8 cellular contexts compared by ENCODE assay signal in the genomic region with DNA sequence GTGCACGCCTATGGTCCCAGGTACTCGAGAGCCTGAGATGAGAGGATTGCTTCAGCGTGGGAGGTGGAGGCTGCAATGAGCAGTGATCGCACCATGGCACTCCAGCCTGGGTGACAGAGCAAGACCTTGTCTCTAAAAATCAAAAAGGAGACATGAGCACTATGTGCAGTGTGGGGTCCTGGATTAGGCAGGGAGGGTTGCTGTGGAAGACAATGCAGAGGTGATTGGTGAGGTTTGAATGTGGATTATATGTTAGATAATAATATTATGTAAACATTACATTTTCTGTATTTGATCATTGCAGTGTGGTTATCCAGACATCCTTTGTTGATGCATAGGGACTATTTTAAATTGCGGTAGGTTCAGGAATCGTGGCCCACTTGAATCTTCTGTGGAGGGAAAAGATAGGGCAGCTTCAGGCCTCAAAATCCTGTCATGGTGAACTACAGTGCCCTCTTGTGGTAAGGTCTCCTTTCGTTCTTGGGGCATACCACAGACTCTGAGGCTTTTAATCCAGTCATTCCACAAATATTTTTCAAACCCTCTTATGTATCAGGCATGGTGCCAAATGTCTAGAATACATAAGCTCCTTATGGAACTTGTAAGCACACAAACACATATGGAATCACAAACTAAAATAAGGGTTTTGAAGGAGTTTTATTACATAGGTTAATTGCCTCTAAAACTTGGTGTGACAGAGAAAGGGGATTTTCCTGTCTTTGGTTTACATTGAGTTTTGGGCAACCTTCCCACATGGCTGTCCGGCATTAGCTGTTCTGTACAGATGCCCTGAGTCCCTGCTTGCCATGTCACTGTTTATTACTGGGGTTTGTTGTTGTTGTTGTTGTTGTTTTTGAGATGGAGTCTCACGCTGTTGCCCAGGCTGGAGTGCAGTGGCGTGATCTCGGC. TPM values are rescaled to one million over a fixed set of nuclear protein-coding genes. Genes with fewer than 3 reads are reported as not detected.
DNase-seq lines count a peak whose midpoint lies in the region; ATAC-seq, FAIRE-seq and TF ChIP-seq lines count a peak whose summit lies in the region.

No MANE protein-coding gene starts in this region.

- no peak for TF ChIP-seq POLR2A in GM12878 (IDR thresholded peaks at IDR 0.05; ENCODE audit: low read depth, low read length)

- H3F3A ChIP-seq in GM23338 (replicated peaks; ENCODE audit: low read depth): no peaks in the 10 kb centered on the region

- WGBS in GM12878 (ENCODE audit: insufficient coverage, insufficient replicate concordance, low lambda C conversion rate, missing lambda C conversion rate): 58% methylated on average over 11 of the region's 11 CpGs

- H3K27ac ChIP-seq in GM23338 (ENCODE audit: low read depth): no peak overlapping the region
- H3K27ac ChIP-seq in GM12878 (ENCODE audit: control insufficient read depth, insufficient read depth): no peak overlapping the region

- in situ Hi-C loops in GM12878 (cut with MboI): no loop called here

- H3K4me3 Mint-ChIP-seq in GM23338: no peak overlapping the region

- H3K4me1 ChIP-seq in GM23338 (ENCODE audit: insufficient read depth) (peaks cover 26% of the 10 kb centered on the region), GM12878 (ENCODE audit: control insufficient read depth, insufficient read depth, low read length) (no peaks in the 10 kb centered on the region; the same call in 1 of the 2 replicates)

- H3K27me3 ChIP-seq in GM23338 (ENCODE audit: insufficient read depth): no peaks in the 10 kb centered on the region
- no peaks in the 10 kb centered on the region for H3K27me3 ChIP-seq in GM12878 (replicated peaks in 1 of 2; ENCODE audit: control insufficient read depth in 2 of 2, insufficient read depth in 2 of 2, low read length in 1 of 2)

- peaks cover 25% of the 10 kb centered on the region for H3K4me1 Mint-ChIP-seq in GM23338

- peak; percentile 87 to 92 for TF ChIP-seq CTCF in GM23338 (conservative IDR thresholded peaks at IDR 0.05; ENCODE audit: low read depth in 2 of 2)
- TF ChIP-seq CTCF in GM12878 (IDR thresholded peaks at IDR 0.05 in 2 of 3, conservative IDR thresholded peaks at IDR 0.05 in 1 of 3; ENCODE audit: control insufficient read depth in 2 of 3, extremely low read depth in 1 of 3, insufficient read depth in 1 of 3, low read depth in 3 of 3, low read length in 3 of 3): peak; percentile 65 to 82 (median 73); a peak in 5 of 6 replicates

- TF ChIP-seq EP300 in GM12878 (IDR thresholded peaks at IDR 0.05; ENCODE audit: borderline replicate concordance in 1 of 2, control insufficient read depth in 1 of 2, low read depth in 2 of 2, low read length in 2 of 2): no peak

- peak; percentile 82 for TF ChIP-seq RAD21 in GM12878 (IDR thresholded peaks at IDR 0.05; ENCODE audit: insufficient read depth, low read depth, low read length)

- CTCF ChIA-PET in GM12878 (lab: Yijun Ruan, JAX): interaction anchor here (0.5 to 3.0 kb wide), 12 partner anchors 10 to 1376 kb away, joined by 3 to 50 read pairs (median 4); no protein-coding TSS in a partner anchor

- intact Hi-C loops in GM12878 (cut with micrococcal nuclease; ENCODE audit: unreplicated experiment): loop anchor here (1.0 to 10.0 kb wide), 3 partner anchors 125 to 529 kb away; no protein-coding TSS in a partner anchor

- FAIRE-seq in GM12878 (lab: Jason Lieb, UNC): peak; percentile 91

- H3K79me2 ChIP-seq in GM23338 (replicated peaks; ENCODE audit: insufficient read depth): no peaks in the 10 kb centered on the region
- H3K79me2 ChIP-seq in GM12878 (ENCODE audit: control insufficient read depth, insufficient read depth, low read length): no peaks in the 10 kb centered on the region

- peaks cover 8% of the 10 kb centered on the region for H3K27me3 Mint-ChIP-seq in GM23338 (ENCODE audit: insufficient read depth, low read depth, poor library complexity)

- POLR2A ChIA-PET in GM12878 (lab: Charles Lee): no interaction called here

- no peak overlapping the region for H3K9ac ChIP-seq in GM12878 (ENCODE audit: control insufficient read depth, insufficient read depth, low read length)

- H3K36me3 ChIP-seq in GM23338 (ENCODE audit: insufficient read depth) (no peaks in the 10 kb centered on the region), GM12878 (ENCODE audit: control insufficient read depth in 2 of 2, insufficient read depth in 2 of 2, low read length in 1 of 2) (no peaks in the 10 kb centered on the region)

- peak; percentile 94 for DNase-seq in EL
- DNase-seq in GM23338 (ENCODE audit: low spot score): peak; percentile 89
- DNase-seq in NCI-H1092 treated with DMSO at 0.1 percent for 48 hours (lab: John Stamatoyannopoulos, UW): peak; percentile 60
- peak; percentile 76 to 92 for DNase-seq in SW 1271 (lab: John Stamatoyannopoulos, UW)
- DNase-seq in GM12878 (ENCODE audit: low read depth, low spot score): peak; percentile 13
- DNase-seq in iPS DF 4.7 (ENCODE audit: extremely low read depth, low spot score): peak; percentile 78
- peak; percentile 12 to 22 for DNase-seq in stimulated activated CD4-positive, alpha-beta T cell treated with anti-CD3 and anti-CD28 coated beads, Interleukin-15, amount 100 ng/mL, for 48 hours (ENCODE audit: low read depth in 2 of 2)

- peak; percentile 86 for ATAC-seq in GM23338
- ATAC-seq in GM12878: peak; percentile 94
- ATAC-seq in HG02571 (IDR thresholded peaks at IDR 0.05; ENCODE audit: unreplicated experiment): no peak

- no TSS peak for BruUV-seq in GM12878 (replicated peaks; lab: Mats Ljungman, UMichigan)

- no peaks in the 10 kb centered on the region for H3K9me3 Mint-ChIP-seq in GM23338

- no peak overlapping the region for H3K27ac Mint-ChIP-seq in GM23338

- H3K9me2 ChIP-seq in GM23338 (ENCODE audit: insufficient read depth): no peaks in the 10 kb centered on the region

- H2AFZ ChIP-seq in GM23338: no peak overlapping the region
- no peak overlapping the region for H2AFZ ChIP-seq in GM12878 (ENCODE audit: control insufficient read depth, low read depth, low read length)

- SMC1A ChIA-PET in GM12878 (lab: Charles Lee; ENCODE audit: uncharacterized antibody, unreplicated experiment): interaction anchor here (0.5 to 2.6 kb wide), 5 partner anchors 10 to 1376 kb away, joined by 3 to 22 read pairs (median 3); no protein-coding TSS in a partner anchor

- H4K20me1 ChIP-seq in GM23338 (replicated peaks; ENCODE audit: insufficient read depth) (no peaks in the 10 kb centered on the region), GM12878 (ENCODE audit: control insufficient read depth, insufficient read depth) (no peaks in the 10 kb centered on the region)

- H3K9me3 ChIP-seq in GM12878 (replicated peaks; ENCODE audit: control insufficient read depth, insufficient read depth, low read length): no peaks in the 10 kb centered on the region

- H3K4me3 ChIP-seq in GM23338 (no peak overlapping the region), GM12878 (no peak overlapping the region)

- RAD21 ChIA-PET in GM12878 (lab: Charles Lee; ENCODE audit: unreplicated experiment): interaction anchor here (0.5 to 1.6 kb wide), 3 partner anchors 10 to 125 kb away, joined by 3 to 8 read pairs (median 3); no protein-coding TSS in a partner anchor

- H3K36me3 Mint-ChIP-seq in GM23338 (ENCODE audit: low read depth): no peaks in the 10 kb centered on the region

- H3K4me2 ChIP-seq in GM23338 (no peak overlapping the region), GM12878 (ENCODE audit: control insufficient read depth, insufficient read depth) (no peak overlapping the region)

TF ChIP-seq in GM23338, 12 proteins besides CTCF, POLR2A, EP300 and RAD21 (continues in another document):
- TF ChIP-seq POLR2AphosphoS5 (IDR thresholded peaks at IDR 0.05; ENCODE audit: low read depth): no peak

TF ChIP-seq in GM12878, 131 proteins besides CTCF, POLR2A, EP300 and RAD21 (continues in another document):
- TF ChIP-seq, protein P1, sequence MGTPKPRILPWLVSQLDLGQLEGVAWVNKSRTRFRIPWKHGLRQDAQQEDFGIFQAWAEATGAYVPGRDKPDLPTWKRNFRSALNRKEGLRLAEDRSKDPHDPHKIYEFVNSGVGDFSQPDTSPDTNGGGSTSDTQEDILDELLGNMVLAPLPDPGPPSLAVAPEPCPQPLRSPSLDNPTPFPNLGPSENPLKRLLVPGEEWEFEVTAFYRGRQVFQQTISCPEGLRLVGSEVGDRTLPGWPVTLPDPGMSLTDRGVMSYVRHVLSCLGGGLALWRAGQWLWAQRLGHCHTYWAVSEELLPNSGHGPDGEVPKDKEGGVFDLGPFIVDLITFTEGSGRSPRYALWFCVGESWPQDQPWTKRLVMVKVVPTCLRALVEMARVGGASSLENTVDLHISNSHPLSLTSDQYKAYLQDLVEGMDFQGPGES (IDR thresholded peaks at IDR 0.05): no peak

RNA-seq across cellular contexts. Expression of a gene that starts 37.7 kb away (rescaled TPM):
- total RNA-seq in GM23338 (2014; rRNA removed; shearing (Covaris generic)): 6.4 and 8.4 TPM in 2 replicates
- polyA plus RNA-seq in GM23338 (2016; fragmentation: Nextera tagmentation; extraction: Ambion mirVana): 1.9 and 2.0 TPM in 2 replicates
- 5.0 and 5.1 TPM in 2 replicates for total RNA-seq in GM12878 (2013; cell fraction: nucleolus; rRNA removed)
- 3.2 and 4.5 TPM in 2 replicates for total RNA-seq in GM12878 (2014; rRNA removed)
- 3.8 and 4.7 TPM in 2 replicates for total RNA-seq in GM12878 (2014; rRNA removed; fragmentation: Illumina TruSeq; extraction: Trizol)
- 3.7 and 5.1 TPM in 2 replicates for total RNA-seq in GM12878 (2021)
- 0.94 TPM for polyA plus RNA-seq in GM12878 (2011; ENCODE audit: low read depth)
- polyA plus RNA-seq in GM12878 (2011; rRNA removed): 4.8 and 5.4 TPM in 2 replicates
- 2.5 and 3.2 TPM in 2 replicates for polyA plus RNA-seq in GM12878 (2011; cell fraction: cytosol; rRNA removed)
- polyA plus RNA-seq in GM12878 (2011; cell fraction: nucleus; rRNA removed): 5.2 TPM in 2 replicates
- 1.4 and 1.8 TPM in 2 replicates for polyA plus RNA-seq in GM12878 (2012)
- 4.4 and 4.9 TPM in 2 replicates for polyA plus RNA-seq in GM12878 (2014; fragmentation: Illumina TruSeq; extraction: Trizol)
- polyA plus RNA-seq in GM12878 (2014; fragmentation: Nextera tagmentation; extraction: Ambion mirVana): 1 to 10 TPM in 1 of 2 experiments, under 1 TPM in 1; 0.77 to 1.0 TPM
- 4.0 TPM in 2 replicates for polyA plus RNA-seq in GM12878 (2014; rRNA removed)
- polyA plus RNA-seq in GM12878 (2016; fragmentation: Nextera tagmentation; extraction: Ambion mirVana): 1 to 10 TPM; 3.7 to 4.2 TPM
- polyA minus RNA-seq in GM12878 (2011; rRNA and poly(A)+ RNA removed): 3.1 and 4.1 TPM in 2 replicates
- polyA minus RNA-seq in GM12878 (2011; cell fraction: cytosol; rRNA and poly(A)+ RNA removed): 1.2 and 2.7 TPM in 2 replicates
- polyA minus RNA-seq in GM12878 (2011; cell fraction: nucleus; rRNA and poly(A)+ RNA removed): 1.8 and 2.7 TPM in 2 replicates

Comparison
In these comparisons a context has a peak if more than half of its experiments do, and no peak if none do; other contexts are left out.
1. DNase-seq: peak in every context shown above with its lines; median percentile 94 in EL; 89 in GM23338; 84 in SW 1271; 78 in iPS DF 4.7; 60 in NCI-H1092 treated with DMSO at 0.1 percent for 48 hours; 17 in stimulated activated CD4-positive, alpha-beta T cell treated with anti-CD3 and anti-CD28 coated beads, Interleukin-15, amount 100 ng/mL, for 48 hours; 13 in GM12878.